ENCODE assay signal across 9 cellular contexts in the genomic region with DNA sequence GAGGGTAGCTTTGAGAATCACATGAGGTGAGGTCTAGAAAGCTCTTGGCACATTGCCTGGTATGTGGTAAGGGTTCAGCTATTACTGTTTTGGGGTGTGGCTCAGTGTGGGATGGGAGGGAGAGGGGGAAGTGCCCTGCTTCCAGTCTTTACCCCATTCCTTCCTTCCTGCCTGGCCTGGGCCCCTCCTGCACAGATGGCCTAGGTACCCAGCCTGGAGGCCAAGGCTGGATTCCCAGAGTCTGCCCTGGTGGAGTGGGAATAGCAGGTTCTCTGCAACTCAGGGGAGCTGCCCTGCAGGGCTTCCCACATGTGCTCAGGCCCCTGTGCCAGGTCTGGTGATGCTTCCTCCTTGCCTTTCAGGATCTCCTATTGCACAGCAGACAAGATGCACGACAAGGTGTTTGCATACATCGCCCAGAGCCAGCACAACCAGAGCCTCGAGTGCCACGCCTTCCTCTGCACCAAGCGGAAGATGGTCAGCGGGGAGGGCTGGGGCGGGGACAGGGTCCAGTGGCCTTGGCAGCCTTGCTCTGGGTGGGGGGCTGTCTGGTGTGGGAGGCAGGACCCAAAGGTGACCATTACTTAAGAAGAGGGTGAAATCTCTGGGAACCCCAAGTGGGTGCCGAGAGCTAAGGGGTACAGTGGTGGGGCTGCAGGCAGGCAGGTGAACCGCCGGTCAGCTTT. TPM values are rescaled to one million over a fixed set of nuclear protein-coding genes. Genes with fewer than 3 reads are reported as not detected.
DNase-seq lines count a peak whose midpoint lies in the region; ATAC-seq and TF ChIP-seq lines count a peak whose summit lies in the region.
"Had no signal": no experiment of that assay in that cellular context is flagged by ENCODE, and none has a peak within 500 bp of the region (broad histone marks: within the 10 kb centered on the region; RNA-seq: fewer than 3 reads in every experiment).

No MANE protein-coding gene starts in this region.

- H3K27me3 ChIP-seq in naive thymus-derived CD4-positive, alpha-beta T cell (ENCODE audit: control insufficient read depth in 2 of 2, insufficient read depth in 2 of 2, low read length in 2 of 2), result no peaks in the 10 kb centered on the region
- H3K27me3 ChIP-seq in H9 (ENCODE audit: insufficient read depth, low read length), result no peaks in the 10 kb centered on the region

- H4K5ac ChIP-seq in H9 (ENCODE audit: insufficient read length, low read depth, low read length), result no peak overlapping the region

- no peak overlapping the region for H2AFZ ChIP-seq in H9 (ENCODE audit: low read length)

- no peak overlapping the region for H4K8ac ChIP-seq in H9 (replicated peaks; ENCODE audit: insufficient read length, low read depth, low read length)

- no peak overlapping the region for H3K4ac ChIP-seq in H9 (ENCODE audit: low read depth, low read length)

- no peak overlapping the region for H2BK20ac ChIP-seq in H9 (ENCODE audit: low read depth, low read length, poor library complexity, severe bottlenecking)

- no peak overlapping the region for H3K9ac ChIP-seq in H9 (ENCODE audit: extremely low read depth, insufficient read length, low read length)

- H3K79me1 ChIP-seq in H9 (ENCODE audit: insufficient read depth, low read depth, low read length, poor library complexity, severe bottlenecking), result no peaks in the 10 kb centered on the region

- WGBS in H9 (ENCODE audit: extremely low coverage, insufficient read length, low lambda C conversion rate), result no CpG with 5 or more reads among the region's 10 CpGs

- H3K23ac ChIP-seq in H9 (ENCODE audit: insufficient read length, low read depth, low read length), result no peak overlapping the region

- H3K23me2 ChIP-seq in H9 (ENCODE audit: insufficient read length, low read depth, low read length, poor library complexity, severe bottlenecking), result no peaks in the 10 kb centered on the region

- peak; percentile 59 for ATAC-seq in naive thymus-derived CD4-positive, alpha-beta T cell
- no peak for ATAC-seq in GM19395 (IDR thresholded peaks at IDR 0.05; ENCODE audit: unreplicated experiment)

- no peak overlapping the region for H3K4me2 ChIP-seq in H9 (ENCODE audit: insufficient read depth, insufficient read length, low read length)

- H3K36me3 Mint-ChIP-seq in naive thymus-derived CD4-positive, alpha-beta T cell, result peaks cover 12 to 38% (median 21%) of the 10 kb centered on the region in 5 donors
- H3K36me3 Mint-ChIP-seq in H9 (ENCODE audit: insufficient read depth in 1 of 3, low read depth in 3 of 3), result peaks cover 0 to 18% (median 9%) of the 10 kb centered on the region in 3 experiments; a peak in 4 of 7 replicates
- H3K36me3 Mint-ChIP-seq: naive B cell had no signal

- no peak overlapping the region for H3K14ac ChIP-seq in H9 (ENCODE audit: insufficient read depth, low read length)

- CTCF ChIA-PET in naive thymus-derived CD4-positive, alpha-beta T cell (lab: Charles Lee), result interaction anchor here (0.5 to 4.3 kb wide), 7 partner anchors 9 to 218 kb away, joined by 3 to 18 read pairs (median 3); no protein-coding TSS in a partner anchor

- H4K20me1 ChIP-seq in H9 (ENCODE audit: control insufficient read depth, insufficient read depth, insufficient read length), result no peaks in the 10 kb centered on the region

- H3K27ac ChIP-seq in angular gyrus (ENCODE audit: low read depth, low read length), result peak overlapping the region; percentile 84
- peak overlapping the region; percentile 83 for H3K27ac ChIP-seq in naive thymus-derived CD4-positive, alpha-beta T cell (ENCODE audit: low read depth, low read length)
- no peak overlapping the region for H3K27ac ChIP-seq in H9 (ENCODE audit: insufficient read length, low read depth, low read length)

- intact Hi-C loops in naive thymus-derived CD4-positive, alpha-beta T cell (cut with micrococcal nuclease), result no loop called here

- no peak overlapping the region for H3K56ac ChIP-seq in H9 (ENCODE audit: insufficient read length, low read depth, low read length)

- H2AK5ac ChIP-seq in H9 (ENCODE audit: insufficient read length, low read length), result no peak overlapping the region

- H3K9me3 ChIP-seq in naive thymus-derived CD4-positive, alpha-beta T cell (ENCODE audit: control insufficient read depth in 2 of 3, low read length in 3 of 3), result no peaks in the 10 kb centered on the region
- no peaks in the 10 kb centered on the region for H3K9me3 ChIP-seq in H9 (ENCODE audit: control insufficient read depth, low read depth, low read length)

- peaks cover 57 to 100% (median 95%) of the 10 kb centered on the region in 7 donors for H3K4me1 Mint-ChIP-seq in naive thymus-derived CD4-positive, alpha-beta T cell
- H3K4me1 Mint-ChIP-seq in H9, result peaks cover 0 to 6% of the 10 kb centered on the region in 2 experiments; a peak in 3 of 4 replicates

- peak overlapping the region; percentile 11 to 99 (median 98) for H3K27ac Mint-ChIP-seq in naive thymus-derived CD4-positive, alpha-beta T cell
- H3K27ac Mint-ChIP-seq in H9, result 0 out of 7 replicates have a peak overlapping the region, but pooled peaks of 1 of the 3 experiments have one; percentile 57

- H3K4me1 ChIP-seq in naive thymus-derived CD4-positive, alpha-beta T cell (ENCODE audit: control insufficient read depth in 2 of 2, insufficient read depth in 2 of 2, low read length in 2 of 2), result peaks cover 65 to 100% of the 10 kb centered on the region in 2 donors
- H3K4me1 ChIP-seq in H9 (ENCODE audit: insufficient read depth, low read length), result no peaks in the 10 kb centered on the region

- TF ChIP-seq CTCF in H9 (conservative IDR thresholded peaks at IDR 0.05), result no peak

- H2BK5ac ChIP-seq in H9 (ENCODE audit: insufficient read length, low read length), result no peak overlapping the region

- peak overlapping the region in 9 of 10 donors; percentile 37 to 99 (median 65) for H3K4me3 Mint-ChIP-seq in naive thymus-derived CD4-positive, alpha-beta T cell
- no peak overlapping the region; a peak in 1 of 5 replicates for H3K4me3 Mint-ChIP-seq in H9

- POLR2A ChIA-PET in naive thymus-derived CD4-positive, alpha-beta T cell (lab: Charles Lee), result interaction anchor here (0.6 to 15.3 kb wide), 6 partner anchors 11 to 310 kb away, joined by 3 to 442 read pairs (median 4); a partner anchor contains a TSS

- H4K91ac ChIP-seq in H9 (ENCODE audit: insufficient read length, low read depth, low read length), result no peak overlapping the region

- H2BK120ac ChIP-seq in H9 (ENCODE audit: low read depth, low read length, poor library complexity, severe bottlenecking), result no peak overlapping the region

- DNase-seq in ELR (ENCODE audit: low read depth), result peak; percentile 57
- peak; percentile 48 for DNase-seq in LoVo (ENCODE audit: low spot score)
- DNase-seq in naive thymus-derived CD4-positive, alpha-beta T cell, result peak in 7 of 9 donors; percentile 50 to 70 (median 60)
- DNase-seq in NCI-H526 treated with DMSO at 0.1 percent for 48 hours (lab: John Stamatoyannopoulos, UW), result no peak
- no peak for DNase-seq in amniotic stem cell (lab: John Stamatoyannopoulos, UW)
- no peak for DNase-seq in H9
- DNase-seq: naive B cell had no signal

- no peak overlapping the region for H3T11ph ChIP-seq in H9 (ENCODE audit: low read length)

- no peak overlapping the region for H2BK15ac ChIP-seq in H9 (ENCODE audit: low read depth, low read length)

- H3K36me3 ChIP-seq in naive thymus-derived CD4-positive, alpha-beta T cell (ENCODE audit: control insufficient read depth in 2 of 3, insufficient read depth in 3 of 3, low read length in 3 of 3), result peaks cover 0 to 58% (median 14%) of the 10 kb centered on the region in 3 experiments

- peaks cover 0 to 3% (median 0%) of the 10 kb centered on the region in 11 donors for H3K9me3 Mint-ChIP-seq in naive thymus-derived CD4-positive, alpha-beta T cell
- H3K9me3 Mint-ChIP-seq in H9, result no peaks in the 10 kb centered on the region
- H3K9me3 Mint-ChIP-seq: naive B cell had no signal

- no peaks in the 10 kb centered on the region for H3K79me2 ChIP-seq in H9 (ENCODE audit: insufficient read depth, low read length)

- H3K18ac ChIP-seq in H9 (ENCODE audit: insufficient read length, low read depth, low read length), result no peak overlapping the region

- no peaks in the 10 kb centered on the region for H3K27me3 Mint-ChIP-seq in naive thymus-derived CD4-positive, alpha-beta T cell
- H3K27me3 Mint-ChIP-seq in H9 (ENCODE audit: low read depth), result no peaks in the 10 kb centered on the region
- H3K27me3 Mint-ChIP-seq: naive B cell had no signal

- H3K4me3 ChIP-seq in naive thymus-derived CD4-positive, alpha-beta T cell (ENCODE audit: low read length), result peak overlapping the region; percentile 23

- no peak overlapping the region for H2BK12ac ChIP-seq in H9 (ENCODE audit: insufficient read length, low read depth, low read length)

RNA-seq across cellular contexts. Expression of a gene that starts 13.5 kb away (rescaled TPM):
- 100 to 1,000 TPM in 4 of 5 experiments, 10 to 100 TPM in 1; 28.1 to 364 (median 159) TPM for total RNA-seq in naive thymus-derived CD4-positive, alpha-beta T cell
- polyA plus RNA-seq in naive thymus-derived CD4-positive, alpha-beta T cell, result 100 to 1,000 TPM; 301 to 853 TPM
- 15.7 and 18.9 TPM in 2 replicates for total RNA-seq in H9 (2021)

RNA-seq across cellular contexts. Expression of a gene that starts 59.7 kb away (rescaled TPM):
- total RNA-seq in naive thymus-derived CD4-positive, alpha-beta T cell, result 10 to 100 TPM; 28.8 to 85.5 (median 69.9) TPM
- polyA plus RNA-seq in naive thymus-derived CD4-positive, alpha-beta T cell, result 10 to 100 TPM; 16.0 to 30.4 TPM
- 9.3 and 9.9 TPM in 2 replicates for total RNA-seq in H9 (2021)

Comparison
In these comparisons a context has a peak if more than half of its experiments do, and no peak if none do; other contexts are left out.
1. DNase-seq: peak in ELR (single experiment), LoVo (single experiment) and naive thymus-derived CD4-positive, alpha-beta T cell (7 of 9); none in NCI-H526 treated with DMSO at 0.1 percent for 48 hours (single experiment), amniotic stem cell (single experiment) and H9 (single experiment).
2. H3K4me3 Mint-ChIP-seq: peak in naive thymus-derived CD4-positive, alpha-beta T cell (9 of 10); none in H9 (0 of 2).